1 cellular context compared by ENCODE assay signal in genomic region chr16:20918486-20919239, GRCh38.
A peak's percentile ranks its signal among the peaks of the same experiment; 100 is the strongest.
TF ChIP-seq lines count a peak whose summit lies in the region.

No MANE protein-coding gene starts in this region.

TF ChIP-seq in K562, 482 proteins besides CTCF, POLR2A, EP300 and RAD21 (continued from another document and continues in another):
- peak; percentile 91 for TF ChIP-seq MGA (IDR thresholded peaks at IDR 0.05)
- TF ChIP-seq RBM22 (IDR thresholded peaks at IDR 0.05; ENCODE audit: low read depth, low read length, poor library complexity, severe bottlenecking): no peak
- TF ChIP-seq RBFOX2 (IDR thresholded peaks at IDR 0.05; ENCODE audit: low read depth, low read length): peak; percentile 57
- TF ChIP-seq NR2C1 (IDR thresholded peaks at IDR 0.05): no peak
- peak; percentile 48 for TF ChIP-seq NR2C1 (tag; IDR thresholded peaks at IDR 0.05)
- peak; percentile 86 for TF ChIP-seq ZNF589 (CRISPR knock-in tag; IDR thresholded peaks at IDR 0.05; ENCODE audit: low read depth)
- TF ChIP-seq ZNF165 (CRISPR knock-in tag; IDR thresholded peaks at IDR 0.05; ENCODE audit: borderline replicate concordance): no peak
- TF ChIP-seq ID3 (CRISPR knock-in tag; IDR thresholded peaks at IDR 0.05): no peak
- TF ChIP-seq ID3 (tag; IDR thresholded peaks at IDR 0.05): 0 out of 2 replicates have a peak, but pooled peaks have one; percentile 30
- TF ChIP-seq ZBTB2 (IDR thresholded peaks at IDR 0.05): no peak
- peak; percentile 55; the same call in 1 of the 2 replicates for TF ChIP-seq ZNF584 (CRISPR knock-in tag; IDR thresholded peaks at IDR 0.05; ENCODE audit: low read depth)
- peak; percentile 90 for TF ChIP-seq SMAD4 (CRISPR knock-in tag; conservative IDR thresholded peaks at IDR 0.05)
- peak; percentile 48 to 55; a peak in 3 of 4 replicates for TF ChIP-seq NRF1 (conservative IDR thresholded peaks at IDR 0.05 in 1 of 2, IDR thresholded peaks at IDR 0.05 in 1 of 2)
- TF ChIP-seq ATF1 (CRISPR knock-in tag; IDR thresholded peaks at IDR 0.05): no peak
- TF ChIP-seq ATF1 (tag; IDR thresholded peaks at IDR 0.05): peak; percentile 54
- TF ChIP-seq, protein P1, sequence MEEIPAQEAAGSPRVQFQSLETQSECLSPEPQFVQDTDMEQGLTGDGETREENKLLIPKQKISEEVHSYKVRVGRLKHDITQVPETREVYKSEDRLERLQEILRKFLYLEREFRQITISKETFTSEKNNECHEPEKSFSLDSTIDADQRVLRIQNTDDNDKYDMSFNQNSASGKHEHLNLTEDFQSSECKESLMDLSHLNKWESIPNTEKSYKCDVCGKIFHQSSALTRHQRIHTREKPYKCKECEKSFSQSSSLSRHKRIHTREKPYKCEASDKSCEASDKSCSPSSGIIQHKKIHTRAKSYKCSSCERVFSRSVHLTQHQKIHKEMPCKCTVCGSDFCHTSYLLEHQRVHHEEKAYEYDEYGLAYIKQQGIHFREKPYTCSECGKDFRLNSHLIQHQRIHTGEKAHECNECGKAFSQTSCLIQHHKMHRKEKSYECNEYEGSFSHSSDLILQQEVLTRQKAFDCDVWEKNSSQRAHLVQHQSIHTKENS (CRISPR knock-in tag; IDR thresholded peaks at IDR 0.05): no peak
- TF ChIP-seq, protein P2, sequence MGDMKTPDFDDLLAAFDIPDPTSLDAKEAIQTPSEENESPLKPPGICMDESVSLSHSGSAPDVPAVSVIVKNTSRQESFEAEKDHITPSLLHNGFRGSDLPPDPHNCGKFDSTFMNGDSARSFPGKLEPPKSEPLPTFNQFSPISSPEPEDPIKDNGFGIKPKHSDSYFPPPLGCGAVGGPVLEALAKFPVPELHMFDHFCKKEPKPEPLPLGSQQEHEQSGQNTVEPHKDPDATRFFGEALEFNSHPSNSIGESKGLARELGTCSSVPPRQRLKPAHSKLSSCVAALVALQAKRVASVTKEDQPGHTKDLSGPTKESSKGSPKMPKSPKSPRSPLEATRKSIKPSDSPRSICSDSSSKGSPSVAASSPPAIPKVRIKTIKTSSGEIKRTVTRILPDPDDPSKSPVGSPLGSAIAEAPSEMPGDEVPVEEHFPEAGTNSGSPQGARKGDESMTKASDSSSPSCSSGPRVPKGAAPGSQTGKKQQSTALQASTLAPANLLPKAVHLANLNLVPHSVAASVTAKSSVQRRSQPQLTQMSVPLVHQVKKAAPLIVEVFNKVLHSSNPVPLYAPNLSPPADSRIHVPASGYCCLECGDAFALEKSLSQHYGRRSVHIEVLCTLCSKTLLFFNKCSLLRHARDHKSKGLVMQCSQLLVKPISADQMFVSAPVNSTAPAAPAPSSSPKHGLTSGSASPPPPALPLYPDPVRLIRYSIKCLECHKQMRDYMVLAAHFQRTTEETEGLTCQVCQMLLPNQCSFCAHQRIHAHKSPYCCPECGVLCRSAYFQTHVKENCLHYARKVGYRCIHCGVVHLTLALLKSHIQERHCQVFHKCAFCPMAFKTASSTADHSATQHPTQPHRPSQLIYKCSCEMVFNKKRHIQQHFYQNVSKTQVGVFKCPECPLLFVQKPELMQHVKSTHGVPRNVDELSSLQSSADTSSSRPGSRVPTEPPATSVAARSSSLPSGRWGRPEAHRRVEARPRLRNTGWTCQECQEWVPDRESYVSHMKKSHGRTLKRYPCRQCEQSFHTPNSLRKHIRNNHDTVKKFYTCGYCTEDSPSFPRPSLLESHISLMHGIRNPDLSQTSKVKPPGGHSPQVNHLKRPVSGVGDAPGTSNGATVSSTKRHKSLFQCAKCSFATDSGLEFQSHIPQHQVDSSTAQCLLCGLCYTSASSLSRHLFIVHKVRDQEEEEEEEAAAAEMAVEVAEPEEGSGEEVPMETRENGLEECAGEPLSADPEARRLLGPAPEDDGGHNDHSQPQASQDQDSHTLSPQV (IDR thresholded peaks at IDR 0.05): peak; percentile 85; the same call in 1 of the 2 replicates
- TF ChIP-seq SIX5 (IDR thresholded peaks at IDR 0.05; ENCODE audit: borderline replicate concordance in 1 of 2, insufficient read depth in 1 of 2, low read depth in 1 of 2, low read length in 2 of 2): no peak
- no peak for TF ChIP-seq KAT8 (IDR thresholded peaks at IDR 0.05; ENCODE audit: low read depth)
- TF ChIP-seq NCOA6 (IDR thresholded peaks at IDR 0.05): no peak
- TF ChIP-seq NBN (IDR thresholded peaks at IDR 0.05; ENCODE audit: low read depth): peak; percentile 87; the same call in 1 of the 2 replicates
- 0 out of 2 replicates have a peak, but pooled peaks have one; percentile 60 for TF ChIP-seq ZNF395 (CRISPR knock-in tag; IDR thresholded peaks at IDR 0.05)
- TF ChIP-seq MYC (IDR thresholded peaks at IDR 0.05; ENCODE audit: low read depth, low read length): peak; percentile 100
- peak; percentile 73; the same call in 1 of the 2 replicates for TF ChIP-seq MYC (CRISPR knock-in tag; IDR thresholded peaks at IDR 0.05; ENCODE audit: borderline replicate concordance, low read depth)
- no peak for TF ChIP-seq ZNF274 (IDR thresholded peaks at IDR 0.05; ENCODE audit: borderline replicate concordance, low read depth, low read length)
- no peak for TF ChIP-seq ZNF449 (CRISPR knock-in tag; IDR thresholded peaks at IDR 0.05)
- TF ChIP-seq NFE2 (IDR thresholded peaks at IDR 0.05; ENCODE audit: low read depth): 0 out of 2 replicates have a peak, but pooled peaks have one; percentile 14
- TF ChIP-seq PURB (CRISPR knock-in tag; IDR thresholded peaks at IDR 0.05; ENCODE audit: low read depth): no peak
- TF ChIP-seq, protein P3, sequence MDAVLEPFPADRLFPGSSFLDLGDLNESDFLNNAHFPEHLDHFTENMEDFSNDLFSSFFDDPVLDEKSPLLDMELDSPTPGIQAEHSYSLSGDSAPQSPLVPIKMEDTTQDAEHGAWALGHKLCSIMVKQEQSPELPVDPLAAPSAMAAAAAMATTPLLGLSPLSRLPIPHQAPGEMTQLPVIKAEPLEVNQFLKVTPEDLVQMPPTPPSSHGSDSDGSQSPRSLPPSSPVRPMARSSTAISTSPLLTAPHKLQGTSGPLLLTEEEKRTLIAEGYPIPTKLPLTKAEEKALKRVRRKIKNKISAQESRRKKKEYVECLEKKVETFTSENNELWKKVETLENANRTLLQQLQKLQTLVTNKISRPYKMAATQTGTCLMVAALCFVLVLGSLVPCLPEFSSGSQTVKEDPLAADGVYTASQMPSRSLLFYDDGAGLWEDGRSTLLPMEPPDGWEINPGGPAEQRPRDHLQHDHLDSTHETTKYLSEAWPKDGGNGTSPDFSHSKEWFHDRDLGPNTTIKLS (IDR thresholded peaks at IDR 0.05; ENCODE audit: borderline replicate concordance, low read depth): peak; percentile 68; the same call in 1 of the 2 replicates
